1 cellular context compared by ENCODE assay signal in the genomic region with DNA sequence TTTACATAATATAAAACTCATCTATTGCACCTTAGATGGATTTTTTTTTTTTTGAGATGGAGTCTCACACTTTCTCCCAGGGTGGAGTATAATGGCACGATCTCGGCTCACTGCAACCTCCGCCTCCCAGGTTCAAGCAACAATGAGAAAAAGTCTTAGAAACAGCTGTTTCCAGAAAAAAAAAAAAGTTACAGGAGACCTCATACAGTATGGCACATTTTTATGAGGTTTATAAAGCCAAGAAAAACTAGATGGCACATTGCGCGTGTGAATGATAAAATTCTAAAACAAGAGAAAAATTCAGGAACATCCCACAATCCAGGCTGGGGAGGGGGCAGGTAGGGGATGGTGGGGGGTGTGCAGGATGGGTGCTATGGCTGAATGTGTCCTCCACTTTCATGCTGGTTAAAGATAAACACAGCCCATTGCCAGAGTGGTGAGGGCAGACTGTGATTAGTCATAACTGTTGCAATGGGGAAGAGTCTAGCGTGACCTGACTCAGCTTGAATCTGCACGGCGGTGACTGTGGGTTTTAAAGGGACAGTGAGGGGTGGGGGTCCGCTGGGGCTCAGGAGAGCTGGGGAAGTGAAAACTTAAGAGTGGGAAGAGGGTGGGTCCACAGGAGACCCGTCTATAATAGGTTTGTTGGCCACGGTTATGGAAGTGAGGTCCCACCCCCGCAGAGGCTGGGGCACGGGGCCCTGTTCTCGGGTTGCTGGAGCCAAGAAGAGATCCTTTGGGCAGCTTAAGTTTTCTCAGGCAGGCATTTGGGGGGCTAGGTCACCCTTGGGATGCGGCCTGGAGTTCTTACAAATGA.
TF ChIP-seq lines count a peak whose summit lies in the region.

No MANE protein-coding gene starts in this region.

TF ChIP-seq in K562, 482 proteins besides CTCF, POLR2A, EP300 and RAD21 (continued from another document and continues in another):
- TF ChIP-seq ZBTB11 (CRISPR knock-in tag; IDR thresholded peaks at IDR 0.05) (no peak), ZNF143 (CRISPR knock-in tag; IDR thresholded peaks at IDR 0.05) (no peak), ZNF217 (CRISPR knock-in tag; IDR thresholded peaks at IDR 0.05) (no peak), KAT8 (IDR thresholded peaks at IDR 0.05; ENCODE audit: low read depth) (no peak), ZNF76 (CRISPR knock-in tag; IDR thresholded peaks at IDR 0.05; ENCODE audit: borderline replicate concordance) (no peak), SP1 (CRISPR knock-in tag; IDR thresholded peaks at IDR 0.05) (no peak), MBD1 (CRISPR knock-in tag; IDR thresholded peaks at IDR 0.05) (no peak), CSDE1 (IDR thresholded peaks at IDR 0.05) (no peak), TCF7 (IDR thresholded peaks at IDR 0.05; ENCODE audit: borderline replicate concordance) (no peak), NR3C1 (CRISPR knock-in tag; IDR thresholded peaks at IDR 0.05) (no peak), THRB (CRISPR knock-in tag; conservative IDR thresholded peaks at IDR 0.05) (no peak), ZNF282 (CRISPR knock-in tag; IDR thresholded peaks at IDR 0.05) (no peak), RUNX1 (IDR thresholded peaks at IDR 0.05; ENCODE audit: low read depth) (no peak), MITF (IDR thresholded peaks at IDR 0.05) (no peak), ELF1 (tag; IDR thresholded peaks at IDR 0.05) (no peak), HDGF (IDR thresholded peaks at IDR 0.05) (no peak), GTF2E2 (tag; IDR thresholded peaks at IDR 0.05) (no peak), ZC3H4 (CRISPR knock-in tag; IDR thresholded peaks at IDR 0.05; ENCODE audit: borderline replicate concordance) (no peak), ZNF75A (CRISPR knock-in tag; IDR thresholded peaks at IDR 0.05) (no peak), POLR2B (IDR thresholded peaks at IDR 0.05; ENCODE audit: low read depth, partially characterized antibody) (no peak), ZNF79 (CRISPR knock-in tag; IDR thresholded peaks at IDR 0.05; ENCODE audit: low read depth) (no peak), SAFB2 (IDR thresholded peaks at IDR 0.05; ENCODE audit: borderline replicate concordance, low read depth, low read length, severe bottlenecking) (no peak), KLF13 (tag; IDR thresholded peaks at IDR 0.05; ENCODE audit: borderline replicate concordance, low read depth) (no peak), ZNF561 (CRISPR knock-in tag; conservative IDR thresholded peaks at IDR 0.05) (no peak), ZNF318 (IDR thresholded peaks at IDR 0.05; ENCODE audit: borderline replicate concordance in 1 of 2, low read depth in 1 of 2) (peak in 1 of 2 experiments; percentile 66; a peak in 1 of 4 replicates), MIER1 (IDR thresholded peaks at IDR 0.05; ENCODE audit: low read depth) (no peak), SOX6 (IDR thresholded peaks at IDR 0.05) (no peak), THRAP3 (IDR thresholded peaks at IDR 0.05; ENCODE audit: borderline replicate concordance) (no peak), EHMT2 (IDR thresholded peaks at IDR 0.05) (no peak), ZNF253 (CRISPR knock-in tag; conservative IDR thresholded peaks at IDR 0.05) (no peak), MCM7 (IDR thresholded peaks at IDR 0.05) (no peak), TSC22D4 (tag; IDR thresholded peaks at IDR 0.05) (no peak), HNRNPL (IDR thresholded peaks at IDR 0.05; ENCODE audit: low read depth, low read length) (no peak), SIN3A (IDR thresholded peaks at IDR 0.05; ENCODE audit: borderline replicate concordance in 2 of 2, control insufficient read depth in 1 of 2, low read depth in 2 of 2, low read length in 2 of 2) (0 out of 4 replicates have a peak, but pooled peaks of 1 of the 2 experiments have one; percentile 8)
- TF ChIP-seq, protein P1, sequence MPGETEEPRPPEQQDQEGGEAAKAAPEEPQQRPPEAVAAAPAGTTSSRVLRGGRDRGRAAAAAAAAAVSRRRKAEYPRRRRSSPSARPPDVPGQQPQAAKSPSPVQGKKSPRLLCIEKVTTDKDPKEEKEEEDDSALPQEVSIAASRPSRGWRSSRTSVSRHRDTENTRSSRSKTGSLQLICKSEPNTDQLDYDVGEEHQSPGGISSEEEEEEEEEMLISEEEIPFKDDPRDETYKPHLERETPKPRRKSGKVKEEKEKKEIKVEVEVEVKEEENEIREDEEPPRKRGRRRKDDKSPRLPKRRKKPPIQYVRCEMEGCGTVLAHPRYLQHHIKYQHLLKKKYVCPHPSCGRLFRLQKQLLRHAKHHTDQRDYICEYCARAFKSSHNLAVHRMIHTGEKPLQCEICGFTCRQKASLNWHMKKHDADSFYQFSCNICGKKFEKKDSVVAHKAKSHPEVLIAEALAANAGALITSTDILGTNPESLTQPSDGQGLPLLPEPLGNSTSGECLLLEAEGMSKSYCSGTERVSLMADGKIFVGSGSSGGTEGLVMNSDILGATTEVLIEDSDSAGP (CRISPR knock-in tag; IDR thresholded peaks at IDR 0.05): peak; percentile 88
- TF ChIP-seq, protein P2, sequence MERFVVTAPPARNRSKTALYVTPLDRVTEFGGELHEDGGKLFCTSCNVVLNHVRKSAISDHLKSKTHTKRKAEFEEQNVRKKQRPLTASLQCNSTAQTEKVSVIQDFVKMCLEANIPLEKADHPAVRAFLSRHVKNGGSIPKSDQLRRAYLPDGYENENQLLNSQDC (CRISPR knock-in tag; IDR thresholded peaks at IDR 0.05): no peak
- TF ChIP-seq, protein P3, sequence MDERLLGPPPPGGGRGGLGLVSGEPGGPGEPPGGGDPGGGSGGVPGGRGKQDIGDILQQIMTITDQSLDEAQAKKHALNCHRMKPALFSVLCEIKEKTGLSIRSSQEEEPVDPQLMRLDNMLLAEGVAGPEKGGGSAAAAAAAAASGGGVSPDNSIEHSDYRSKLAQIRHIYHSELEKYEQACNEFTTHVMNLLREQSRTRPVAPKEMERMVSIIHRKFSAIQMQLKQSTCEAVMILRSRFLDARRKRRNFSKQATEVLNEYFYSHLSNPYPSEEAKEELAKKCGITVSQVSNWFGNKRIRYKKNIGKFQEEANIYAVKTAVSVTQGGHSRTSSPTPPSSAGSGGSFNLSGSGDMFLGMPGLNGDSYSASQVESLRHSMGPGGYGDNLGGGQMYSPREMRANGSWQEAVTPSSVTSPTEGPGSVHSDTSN (CRISPR knock-in tag; IDR thresholded peaks at IDR 0.05; ENCODE audit: low read depth): no peak
- TF ChIP-seq, protein P3 (tag; conservative IDR thresholded peaks at IDR 0.05; ENCODE audit: low read depth): no peak
